1 cellular context compared by ENCODE assay signal in the genomic region with DNA sequence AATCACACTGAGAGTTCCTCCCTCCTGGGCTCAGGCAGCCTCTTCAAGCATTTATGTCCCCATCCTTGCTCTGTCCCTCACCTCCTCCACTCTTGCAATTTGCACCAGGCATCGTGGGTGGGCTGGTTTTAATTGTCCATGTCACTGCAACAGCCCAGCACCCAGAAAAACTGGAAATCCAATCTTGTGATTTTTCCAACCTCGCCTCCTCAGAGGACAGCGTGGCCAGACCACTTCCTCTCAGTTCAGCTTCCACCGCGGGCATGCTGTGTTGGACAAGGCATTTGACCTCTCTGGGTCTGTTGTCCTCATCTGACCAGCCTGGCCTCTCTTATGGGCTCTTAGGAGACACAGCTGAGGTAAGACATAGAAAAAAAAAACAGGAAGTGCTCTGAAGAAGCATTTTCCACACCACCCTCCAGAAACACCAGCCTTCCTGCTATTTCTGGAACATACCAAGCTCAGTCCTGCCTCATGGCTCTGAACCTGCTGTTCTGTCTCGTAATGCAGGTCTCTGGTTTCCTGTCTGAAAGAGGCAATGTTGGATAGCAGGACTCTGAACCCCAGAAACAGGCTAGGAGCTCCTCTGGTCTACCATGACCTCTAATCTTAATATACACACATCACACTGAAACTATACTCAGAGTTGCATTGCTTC.
TF ChIP-seq lines count a peak whose summit lies in the region.

No MANE protein-coding gene starts in this region.

TF ChIP-seq in K562, 482 proteins besides CTCF, POLR2A, EP300 and RAD21:
- no peak for TF ChIP-seq ZNF644 (tag; IDR thresholded peaks at IDR 0.05; ENCODE audit: low read depth)
- no peak for TF ChIP-seq NR2C2 (CRISPR knock-in tag; IDR thresholded peaks at IDR 0.05)
- peak; percentile 38; the same call in 1 of the 2 replicates for TF ChIP-seq NR2C2 (tag; IDR thresholded peaks at IDR 0.05)
- TF ChIP-seq SIRT6 (IDR thresholded peaks at IDR 0.05; ENCODE audit: low read depth, low read length), result no peak
- no peak for TF ChIP-seq SREBF2 (CRISPR knock-in tag; IDR thresholded peaks at IDR 0.05)
- TF ChIP-seq SPI1 (IDR thresholded peaks at IDR 0.05; ENCODE audit: borderline replicate concordance, low read depth, low read length), result peak; percentile 91
- TF ChIP-seq ZNF384 (IDR thresholded peaks at IDR 0.05; ENCODE audit: low read depth, low read length), result peak; percentile 43; the same call in 1 of the 2 replicates
- no peak for TF ChIP-seq SNRNP70 (optimal IDR thresholded peaks at IDR 0.05; ENCODE audit: low read depth, low read length)
- no peak for TF ChIP-seq DPF2 (IDR thresholded peaks at IDR 0.05)
- no peak for TF ChIP-seq MAFK (IDR thresholded peaks at IDR 0.05; ENCODE audit: low read length)
- peak; percentile 28 for TF ChIP-seq PRDM10 (IDR thresholded peaks at IDR 0.05; ENCODE audit: partially characterized antibody)
- TF ChIP-seq ZNF140 (CRISPR knock-in tag; IDR thresholded peaks at IDR 0.05), result no peak
- 0 out of 2 replicates have a peak, but pooled peaks have one; percentile 14 for TF ChIP-seq L3MBTL2 (IDR thresholded peaks at IDR 0.05)
- TF ChIP-seq ETS1 (conservative IDR thresholded peaks at IDR 0.05; ENCODE audit: control insufficient read depth, low read depth, low read length), result no peak
